In genomic region chrX:72021975-72022374, GRCh38 we compare ENCODE assay signal across 8 cellular contexts.
A peak's percentile ranks its signal among the peaks of the same experiment; 100 is the strongest.
DNase-seq lines count a peak whose midpoint lies in the region; ATAC-seq and TF ChIP-seq lines count a peak whose summit lies in the region.

No MANE protein-coding gene starts in this region.

- H3K36me3 ChIP-seq in cardiac muscle cell (no peaks in the 10 kb centered on the region), PC-3 (ENCODE audit: low read depth, low read length) (no peaks in the 10 kb centered on the region)
- no peaks in the 10 kb centered on the region for H3K36me3 ChIP-seq in naive thymus-derived CD4-positive, alpha-beta T cell (ENCODE audit: control insufficient read depth in 2 of 3, insufficient read depth in 3 of 3, low read length in 3 of 3)

- TF ChIP-seq POLR2A in erythroblast (IDR thresholded peaks at IDR 0.05; ENCODE audit: low read length): no peak

- intact Hi-C loops in left cardiac atrium (cut with DNase I): loop anchor here in 1 of 2 donors (5.0 kb wide), 1 partner anchor 100 kb away; no protein-coding TSS in a partner anchor
- intact Hi-C loops in PC-3 (cut with micrococcal nuclease): no loop called here
- intact Hi-C loops in naive thymus-derived CD4-positive, alpha-beta T cell (cut with micrococcal nuclease): no loop called here

- no peaks in the 10 kb centered on the region for H3K9me2 ChIP-seq in PC-3 (replicated peaks; ENCODE audit: low read length)

- H3F3A ChIP-seq in PC-3 (ENCODE audit: low read length, unreplicated experiment): no peaks in the 10 kb centered on the region

- H2AFZ ChIP-seq in PC-3 (ENCODE audit: low read length): no peak overlapping the region

- peaks cover 0 to 53% (median 4%) of the 10 kb centered on the region in 5 donors for H3K27me3 Mint-ChIP-seq in naive thymus-derived CD4-positive, alpha-beta T cell

- no peak overlapping the region for H3K27ac Mint-ChIP-seq in naive thymus-derived CD4-positive, alpha-beta T cell

- no peak overlapping the region for H3K4me2 ChIP-seq in PC-3 (ENCODE audit: low read length)

- no peaks in the 10 kb centered on the region for H3K79me2 ChIP-seq in PC-3 (ENCODE audit: low read length)

- DNase-seq in cardiac muscle cell (ENCODE audit: low read depth in 1 of 2, low spot score in 1 of 2) (no peak), left cardiac atrium (no peak), PC-3 (peak; percentile 26), erythroblast (lab: John Stamatoyannopoulos, UW) (peak; percentile 51 to 57), LoVo (ENCODE audit: low spot score) (no peak), GOT3 (lab: John Stamatoyannopoulos, UW) (no peak)
- peak; percentile 9 for DNase-seq in stimulated activated CD4-positive, alpha-beta T cell treated with anti-CD3 and anti-CD28 coated beads, Interleukin-4, amount 100 ng/mL, for 24 hours
- no peak for DNase-seq in naive thymus-derived CD4-positive, alpha-beta T cell

- peaks cover 0 to 16% (median 0%) of the 10 kb centered on the region in 7 donors for H3K4me1 Mint-ChIP-seq in naive thymus-derived CD4-positive, alpha-beta T cell

- BruUV-seq in PC-3 (replicated peaks; lab: Mats Ljungman, UMichigan): no TSS peak

- TF ChIP-seq CTCF in cardiac muscle cell (IDR thresholded peaks at IDR 0.05; ENCODE audit: low read depth, low read length) (peak; percentile 50), PC-3 (conservative IDR thresholded peaks at IDR 0.05; ENCODE audit: low read depth, low read length) (peak; percentile 62)

- no peaks in the 10 kb centered on the region for H3K36me3 Mint-ChIP-seq in naive thymus-derived CD4-positive, alpha-beta T cell

- CTCF ChIA-PET in PC-3 (lab: Charles Lee): interaction anchor here (0.6 to 1.0 kb wide), 3 partner anchors 8 to 729 kb away, joined by 3 to 4 read pairs (median 4); no protein-coding TSS in a partner anchor
- CTCF ChIA-PET in naive thymus-derived CD4-positive, alpha-beta T cell (lab: Charles Lee): interaction anchor here (1.7 kb wide), 1 partner anchor 104 kb away, joined by 7 read pairs; no protein-coding TSS in a partner anchor

- H3K27ac ChIP-seq in cardiac muscle cell: no peak overlapping the region
- no peak overlapping the region for H3K27ac ChIP-seq in PC-3 (ENCODE audit: low read length)
- no peak overlapping the region for H3K27ac ChIP-seq in naive thymus-derived CD4-positive, alpha-beta T cell (ENCODE audit: low read depth, low read length)

- H3K9me3 Mint-ChIP-seq in naive thymus-derived CD4-positive, alpha-beta T cell: no peaks in the 10 kb centered on the region

- no peak overlapping the region for H3K9ac ChIP-seq in PC-3 (ENCODE audit: low read length)

- POLR2A ChIA-PET in PC-3 (lab: Charles Lee; ENCODE audit: unreplicated experiment): no interaction called here
- POLR2A ChIA-PET in naive thymus-derived CD4-positive, alpha-beta T cell (lab: Charles Lee): no interaction called here

- ATAC-seq in left cardiac atrium (no peak), PC-3 (no peak)
- no peak for ATAC-seq in naive thymus-derived CD4-positive, alpha-beta T cell

- H3K4me1 ChIP-seq in cardiac muscle cell (ENCODE audit: low read depth) (peaks cover 10% of the 10 kb centered on the region), PC-3 (ENCODE audit: insufficient read depth, low read length) (peaks cover 25% of the 10 kb centered on the region)
- peaks cover 0 to 7% of the 10 kb centered on the region in 2 donors for H3K4me1 ChIP-seq in naive thymus-derived CD4-positive, alpha-beta T cell (ENCODE audit: control insufficient read depth in 2 of 2, insufficient read depth in 2 of 2, low read length in 2 of 2)

- H3K9me3 ChIP-seq in cardiac muscle cell (ENCODE audit: low read depth) (no peaks in the 10 kb centered on the region), PC-3 (ENCODE audit: low read length) (no peaks in the 10 kb centered on the region)
- no peaks in the 10 kb centered on the region for H3K9me3 ChIP-seq in naive thymus-derived CD4-positive, alpha-beta T cell (ENCODE audit: control insufficient read depth in 2 of 3, low read length in 3 of 3)

- H3K4me3 ChIP-seq in cardiac muscle cell (no peak overlapping the region), PC-3 (ENCODE audit: low read length) (no peak overlapping the region)
- H3K4me3 ChIP-seq in naive thymus-derived CD4-positive, alpha-beta T cell (ENCODE audit: low read length): no peak overlapping the region

- peak overlapping the region in 1 of 10 donors; percentile 16 for H3K4me3 Mint-ChIP-seq in naive thymus-derived CD4-positive, alpha-beta T cell

- no peaks in the 10 kb centered on the region for H4K20me1 ChIP-seq in PC-3 (ENCODE audit: low read length)

- H3K27me3 ChIP-seq in cardiac muscle cell (no peaks in the 10 kb centered on the region), PC-3 (ENCODE audit: low read length) (no peaks in the 10 kb centered on the region)
- no peaks in the 10 kb centered on the region for H3K27me3 ChIP-seq in naive thymus-derived CD4-positive, alpha-beta T cell (ENCODE audit: control insufficient read depth in 2 of 2, insufficient read depth in 2 of 2, low read length in 2 of 2)

Comparison
In these comparisons a context has a peak if more than half of its experiments do, and no peak if none do; other contexts are left out.
1. DNase-seq: peak in PC-3 (single experiment), erythroblast (2 of 2) and stimulated activated CD4-positive, alpha-beta T cell treated with anti-CD3 and anti-CD28 coated beads, Interleukin-4, amount 100 ng/mL, for 24 hours (single experiment); none in cardiac muscle cell (0 of 2), left cardiac atrium (single experiment), LoVo (single experiment), GOT3 (single experiment) and naive thymus-derived CD4-positive, alpha-beta T cell (0 of 9).